Comparison of ENCODE assay signal across 25 cellular contexts in genomic region chr22:37211075-37211852, GRCh38. TPM values are rescaled to one million over a fixed set of nuclear protein-coding genes. Genes with fewer than 3 reads are reported as not detected.
DNase-seq lines count a peak whose midpoint lies in the region; ATAC-seq lines count a peak whose summit lies in the region.
"Had no signal": no experiment of that assay in that cellular context is flagged by ENCODE, and none has a peak within 500 bp of the region (broad histone marks: within the 10 kb centered on the region; RNA-seq: fewer than 3 reads in every experiment).

No MANE protein-coding gene starts in this region.

- no peaks in the 10 kb centered on the region for H3K9me3 Mint-ChIP-seq in activated naive CD4-positive, alpha-beta T cell treated with anti-CD3 and anti-CD28 coated beads, Interleukin-2, amount 10 ng/mL, durations not matched to agents 7 days and 5 days
- no peaks in the 10 kb centered on the region for H3K9me3 Mint-ChIP-seq in activated naive CD4-positive, alpha-beta T cell treated with anti-CD3 and anti-CD28 coated beads, Interleukin-2, amount 50 U/mL, for 72 hours
- no peaks in the 10 kb centered on the region for H3K9me3 Mint-ChIP-seq in activated naive CD8-positive, alpha-beta T cell treated with anti-CD3 and anti-CD28 coated beads, Interleukin-2, amount 10 ng/mL, durations not matched to agents 7 days and 5 days
- H3K9me3 Mint-ChIP-seq: activated T-helper 1 cell treated with anti-CD3 and anti-CD28 coated beads, Interleukin-12 subunit alpha, Interleukin-12 subunit beta, Interleukin-2, Interleukin-4 antibody, amounts not matched to agents 30 ng/mL and 10 ng/mL and 1 ng/mL, durations not matched to agents 14 hours and 24 hours and 36 hours; endodermal cell; IgD-negative memory B cell had no signal

- H3K27me3 Mint-ChIP-seq in activated naive CD4-positive, alpha-beta T cell treated with anti-CD3 and anti-CD28 coated beads, Interleukin-2, amount 10 ng/mL, durations not matched to agents 7 days and 5 days: no peaks in the 10 kb centered on the region
- H3K27me3 Mint-ChIP-seq in activated naive CD8-positive, alpha-beta T cell treated with anti-CD3 and anti-CD28 coated beads, Interleukin-2, amount 10 ng/mL, durations not matched to agents 7 days and 5 days: peaks cover 2% of the 10 kb centered on the region
- H3K27me3 Mint-ChIP-seq: IgD-negative memory B cell had no signal

- CTCF ChIA-PET in activated naive CD4-positive, alpha-beta T cell treated with anti-CD3 and anti-CD28 coated beads, Interleukin-2, amount 10 ng/mL, durations not matched to agents 7 days and 5 days (lab: Charles Lee): interaction anchor here (1.4 to 2.7 kb wide), 2 partner anchors 12 to 28 kb away, joined by 3 to 9 read pairs; no protein-coding TSS in a partner anchor

- H3K27ac Mint-ChIP-seq in activated naive CD4-positive, alpha-beta T cell treated with anti-CD3 and anti-CD28 coated beads, Interleukin-2, amount 10 ng/mL, durations not matched to agents 7 days and 5 days: no peak overlapping the region
- H3K27ac Mint-ChIP-seq in activated naive CD4-positive, alpha-beta T cell treated with anti-CD3 and anti-CD28 coated beads, Interleukin-2, amount 50 U/mL, for 72 hours: peak overlapping the region in 1 of 2 donors; percentile 78
- no peak overlapping the region for H3K27ac Mint-ChIP-seq in activated naive CD8-positive, alpha-beta T cell treated with anti-CD3 and anti-CD28 coated beads, Interleukin-2, amount 10 ng/mL, durations not matched to agents 7 days and 5 days
- H3K27ac Mint-ChIP-seq: endodermal cell, IgD-negative memory B cell had no signal

- DNase-seq in activated naive CD4-positive, alpha-beta T cell treated with anti-CD3 and anti-CD28 coated beads, Interleukin-2, amount 10 ng/mL, durations not matched to agents 7 days and 5 days: peak; percentile 16
- DNase-seq in activated naive CD4-positive, alpha-beta T cell treated with anti-CD3 and anti-CD28 coated beads, Interleukin-2, amount 50 U/mL, for 72 hours (ENCODE audit: low spot score in 2 of 2): no peak
- DNase-seq in activated naive CD8-positive, alpha-beta T cell treated with anti-CD3 and anti-CD28 coated beads, Interleukin-2, amount 10 ng/mL, durations not matched to agents 7 days and 5 days: peak; percentile 30
- DNase-seq in mesenteric fat pad (ENCODE audit: low spot score) (peak; percentile 49), kidney glomerular epithelial cell (lab: John Stamatoyannopoulos, UW) (no peak), OCI-M2 (lab: John Stamatoyannopoulos, UW; ENCODE audit: unreplicated experiment) (no peak), DMS79 treated with DMSO at 0.1 percent for 48 hours (lab: John Stamatoyannopoulos, UW) (no peak)
- DNase-seq: cerebellar nuclear complex; endodermal cell; MG63; NCI-H1436 treated with DMSO at 0.1 percent for 48 hours; pancreas; PC-9; stimulated activated CD4-positive, alpha-beta T cell treated with anti-CD3 and anti-CD28 coated beads, Interleukin-4, amount 100 ng/mL, for 24 hours; WERI-Rb-1 had no signal

- POLR2A ChIA-PET in activated naive CD8-positive, alpha-beta T cell treated with anti-CD3 and anti-CD28 coated beads, Interleukin-2, amount 10 ng/mL, durations not matched to agents 7 days and 5 days (lab: Charles Lee): interaction anchor here (1.5 to 2.8 kb wide), 3 partner anchors 8 to 31 kb away, joined by 4 to 16 read pairs (median 13); no protein-coding TSS in a partner anchor

- H3K36me3 Mint-ChIP-seq in activated naive CD4-positive, alpha-beta T cell treated with anti-CD3 and anti-CD28 coated beads, Interleukin-2, amount 10 ng/mL, durations not matched to agents 7 days and 5 days: peaks cover 11% of the 10 kb centered on the region
- peaks cover 0 to 13% of the 10 kb centered on the region in 2 donors for H3K36me3 Mint-ChIP-seq in activated naive CD4-positive, alpha-beta T cell treated with anti-CD3 and anti-CD28 coated beads, Interleukin-2, amount 50 U/mL, for 72 hours
- H3K36me3 Mint-ChIP-seq in activated naive CD8-positive, alpha-beta T cell treated with anti-CD3 and anti-CD28 coated beads, Interleukin-2, amount 10 ng/mL, durations not matched to agents 7 days and 5 days: peaks cover 18% of the 10 kb centered on the region
- H3K36me3 Mint-ChIP-seq: IgD-negative memory B cell had no signal

- peak overlapping the region; percentile 84 for H3K27ac ChIP-seq in temporal lobe (ENCODE audit: low read depth, low read length)
- H3K27ac ChIP-seq: HL-60, pancreas, PC-9, skin epidermis, vagina had no signal

- peaks cover 37% of the 10 kb centered on the region for H3K4me1 Mint-ChIP-seq in activated naive CD4-positive, alpha-beta T cell treated with anti-CD3 and anti-CD28 coated beads, Interleukin-2, amount 10 ng/mL, durations not matched to agents 7 days and 5 days
- H3K4me1 Mint-ChIP-seq in activated naive CD8-positive, alpha-beta T cell treated with anti-CD3 and anti-CD28 coated beads, Interleukin-2, amount 10 ng/mL, durations not matched to agents 7 days and 5 days: peaks cover 21% of the 10 kb centered on the region

- H3K4me3 Mint-ChIP-seq in activated naive CD4-positive, alpha-beta T cell treated with anti-CD3 and anti-CD28 coated beads, Interleukin-2, amount 10 ng/mL, durations not matched to agents 7 days and 5 days: no peak overlapping the region
- no peak overlapping the region for H3K4me3 Mint-ChIP-seq in activated naive CD8-positive, alpha-beta T cell treated with anti-CD3 and anti-CD28 coated beads, Interleukin-2, amount 10 ng/mL, durations not matched to agents 7 days and 5 days
- H3K4me3 Mint-ChIP-seq: activated T-helper 1 cell treated with anti-CD3 and anti-CD28 coated beads, Interleukin-12 subunit alpha, Interleukin-12 subunit beta, Interleukin-2, Interleukin-4 antibody, amounts not matched to agents 30 ng/mL and 10 ng/mL and 1 ng/mL, durations not matched to agents 14 hours and 24 hours and 36 hours; endodermal cell; IgD-negative memory B cell had no signal

- ATAC-seq in activated naive CD4-positive, alpha-beta T cell treated with anti-CD3 and anti-CD28 coated beads, Interleukin-2, amount 50 U/mL, for 72 hours: no peak
- ATAC-seq in activated naive CD8-positive, alpha-beta T cell treated with anti-CD3 and anti-CD28 coated beads, Interleukin-2, amount 10 ng/mL, durations not matched to agents 7 days and 5 days (ENCODE audit: low read depth): no peak
- ATAC-seq: GM12878 had no signal

RNA-seq across cellular contexts. Expression of gene SSTR3, which starts 1.0 kb away (rescaled TPM):
- total RNA-seq in activated naive CD4-positive, alpha-beta T cell treated with anti-CD3 and anti-CD28 coated beads, Interleukin-2, amount 50 U/mL, for 72 hours: 10 to 100 TPM in 1 of 2 donors, 1 to 10 TPM in 1; 5.2 to 28.1 TPM
- total RNA-seq in activated naive CD8-positive, alpha-beta T cell treated with anti-CD3 and anti-CD28 coated beads, Interleukin-2, amount 10 ng/mL, durations not matched to agents 7 days and 5 days: 10 to 100 TPM; 10.1 to 11.3 TPM
- total RNA-seq in mesenteric fat pad: not detected
- total RNA-seq in temporal lobe: under 0.01 TPM
- total RNA-seq: aorta, lower leg skin, PC-9, SK-MEL-5, vagina had no signal

RNA-seq across cellular contexts. Expression of gene C1QTNF6, which starts 23.2 kb away (rescaled TPM):
- 10 to 100 TPM; 13.8 to 14.5 TPM for total RNA-seq in activated naive CD4-positive, alpha-beta T cell treated with anti-CD3 and anti-CD28 coated beads, Interleukin-2, amount 50 U/mL, for 72 hours
- total RNA-seq in activated naive CD8-positive, alpha-beta T cell treated with anti-CD3 and anti-CD28 coated beads, Interleukin-2, amount 10 ng/mL, durations not matched to agents 7 days and 5 days: 10 to 100 TPM; 15.2 to 15.7 TPM
- 1.3 TPM for total RNA-seq in mesenteric fat pad
- total RNA-seq in temporal lobe: 2.0 TPM

RNA-seq across cellular contexts. Expression of gene RAC2, which starts 32.8 kb away (rescaled TPM):
- total RNA-seq in activated naive CD4-positive, alpha-beta T cell treated with anti-CD3 and anti-CD28 coated beads, Interleukin-2, amount 50 U/mL, for 72 hours: 100 to 1,000 TPM; 655 to 769 TPM
- 1,000 to 10,000 TPM in 1 of 2 experiments, 100 to 1,000 TPM in 1; 963 to 1,011 TPM for total RNA-seq in activated naive CD8-positive, alpha-beta T cell treated with anti-CD3 and anti-CD28 coated beads, Interleukin-2, amount 10 ng/mL, durations not matched to agents 7 days and 5 days
- 26.1 TPM for total RNA-seq in mesenteric fat pad
- 0.25 TPM for total RNA-seq in temporal lobe
- total RNA-seq: SK-MEL-5 had no signal

Comparison
In these comparisons a context has a peak if more than half of its experiments do, and no peak if none do; other contexts are left out.
1. DNase-seq: peak in activated naive CD4-positive, alpha-beta T cell treated with anti-CD3 and anti-CD28 coated beads, Interleukin-2, amount 10 ng/mL, durations not matched to agents 7 days and 5 days (single experiment), activated naive CD8-positive, alpha-beta T cell treated with anti-CD3 and anti-CD28 coated beads, Interleukin-2, amount 10 ng/mL, durations not matched to agents 7 days and 5 days (single experiment) and mesenteric fat pad (single experiment); none in activated naive CD4-positive, alpha-beta T cell treated with anti-CD3 and anti-CD28 coated beads, Interleukin-2, amount 50 U/mL, for 72 hours (0 of 2), kidney glomerular epithelial cell (single experiment), OCI-M2 (single experiment) and DMS79 treated with DMSO at 0.1 percent for 48 hours (single experiment).
2. RNA of gene RAC2, which starts 32.8 kb away (total RNA-seq): 963 to 1,011 TPM in activated naive CD8-positive, alpha-beta T cell treated with anti-CD3 and anti-CD28 coated beads, Interleukin-2, amount 10 ng/mL, durations not matched to agents 7 days and 5 days and 655 to 769 TPM in activated naive CD4-positive, alpha-beta T cell treated with anti-CD3 and anti-CD28 coated beads, Interleukin-2, amount 50 U/mL, for 72 hours; 26.1 TPM in mesenteric fat pad (single experiment) and 0.25 TPM in temporal lobe (single experiment); every median in the first group is over 10 times any median in the second.